Comparison of ENCODE assay signal across 1 cellular context in genomic region chr20:45821942-45822341, GRCh38.
TF ChIP-seq lines count a peak whose summit lies in the region.

No MANE protein-coding gene starts in this region.

TF ChIP-seq in H1, 55 proteins besides CTCF, POLR2A, EP300 and RAD21:
- no peak for TF ChIP-seq RFX5 (IDR thresholded peaks at IDR 0.05; ENCODE audit: borderline replicate concordance, low read depth, low read length)
- TF ChIP-seq CHD1 (IDR thresholded peaks at IDR 0.05; ENCODE audit: low read depth, low read length) = no peak
- TF ChIP-seq SP1 (IDR thresholded peaks at IDR 0.05; ENCODE audit: low read depth, low read length) = no peak
- no peak for TF ChIP-seq CEBPB (IDR thresholded peaks at IDR 0.05; ENCODE audit: low read depth, low read length)
- TF ChIP-seq SIN3A (conservative IDR thresholded peaks at IDR 0.05 in 1 of 2, IDR thresholded peaks at IDR 0.05 in 1 of 2; ENCODE audit: low read depth in 1 of 2, low read length in 2 of 2) = no peak
- no peak for TF ChIP-seq USF2 (IDR thresholded peaks at IDR 0.05; ENCODE audit: low read length)
- TF ChIP-seq YY1 (IDR thresholded peaks at IDR 0.05; ENCODE audit: low read depth, low read length) = no peak
- TF ChIP-seq KDM1A (IDR thresholded peaks at IDR 0.05; ENCODE audit: borderline replicate concordance, low read length) = no peak
- TF ChIP-seq POU5F1 (IDR thresholded peaks at IDR 0.05; ENCODE audit: low read depth, low read length) = no peak
- TF ChIP-seq HDAC6 (IDR thresholded peaks at IDR 0.05; ENCODE audit: low read depth, low read length) = no peak
- no peak for TF ChIP-seq GTF2F1 (IDR thresholded peaks at IDR 0.05; ENCODE audit: borderline replicate concordance, low read depth, low read length)
- TF ChIP-seq ASH2L (IDR thresholded peaks at IDR 0.05; ENCODE audit: low read length) = no peak
- TF ChIP-seq SIRT6 (IDR thresholded peaks at IDR 0.05; ENCODE audit: low read length) = no peak
- no peak for TF ChIP-seq TEAD4 (IDR thresholded peaks at IDR 0.05; ENCODE audit: low read depth, low read length)
